Comparison of ENCODE assay signal across 8 cellular contexts in the genomic region with DNA sequence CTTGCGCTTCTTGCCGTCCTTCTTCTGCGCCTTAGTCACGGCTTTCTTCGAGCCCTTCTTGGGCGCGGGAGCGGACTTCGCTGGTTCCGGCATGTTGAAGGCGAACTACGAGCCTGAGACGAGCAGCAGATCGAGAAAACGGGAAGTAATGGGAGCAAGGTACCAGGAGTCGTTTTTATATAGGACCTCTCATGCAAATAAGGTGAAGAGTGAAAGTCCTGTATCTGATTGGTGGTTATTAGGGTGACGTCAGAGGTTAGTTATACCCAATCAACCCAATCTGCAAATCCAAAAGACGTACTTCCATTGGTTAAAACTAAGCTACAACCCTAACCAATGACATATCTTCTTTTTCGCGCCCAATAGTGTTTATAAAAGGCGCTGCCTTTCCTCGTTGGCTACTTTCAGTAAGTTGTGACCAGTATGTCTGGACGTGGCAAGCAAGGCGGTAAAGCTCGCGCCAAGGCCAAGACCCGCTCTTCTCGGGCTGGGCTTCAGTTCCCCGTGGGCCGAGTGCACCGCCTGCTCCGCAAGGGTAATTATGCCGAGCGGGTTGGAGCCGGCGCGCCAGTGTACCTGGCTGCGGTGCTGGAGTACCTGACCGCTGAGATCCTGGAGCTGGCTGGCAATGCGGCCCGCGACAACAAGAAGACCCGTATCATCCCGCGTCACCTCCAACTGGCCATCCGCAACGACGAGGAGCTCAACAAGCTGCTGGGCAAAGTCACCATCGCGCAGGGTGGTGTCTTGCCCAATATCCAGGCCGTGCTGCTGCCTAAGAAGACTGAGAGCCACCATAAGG.
DNase-seq lines count a peak whose midpoint lies in the region; ATAC-seq and TF ChIP-seq lines count a peak whose summit lies in the region.

No MANE protein-coding gene starts in this region.

- H3K4me2 ChIP-seq in osteoblast (ENCODE audit: insufficient read depth, low read length): peak overlapping the region; percentile 86

- peaks cover 26% of the 10 kb centered on the region for H3K4me1 Mint-ChIP-seq in HFFc6 (ENCODE audit: low read depth)
- H3K4me1 Mint-ChIP-seq in activated naive CD8-positive, alpha-beta T cell treated with anti-CD3 and anti-CD28 coated beads, Interleukin-2, amount 10 ng/mL, durations not matched to agents 7 days and 5 days: peaks cover 18% of the 10 kb centered on the region

- H3K27me3 ChIP-seq in osteoblast (ENCODE audit: insufficient read depth, low read length): no peaks in the 10 kb centered on the region
- no peaks in the 10 kb centered on the region for H3K27me3 ChIP-seq in upper lobe of left lung

- H3K4me1 ChIP-seq in osteoblast (ENCODE audit: insufficient read depth, low read length) (peaks cover 14% of the 10 kb centered on the region), upper lobe of left lung (peaks cover 10 to 27% (median 16%) of the 10 kb centered on the region in 4 donors)

- intact Hi-C loops in Right ventricle myocardium superior (cut with DNase I): no loop called here

- peak in 3 of 4 donors; percentile 94 to 98 (median 97) for TF ChIP-seq POLR2A in upper lobe of left lung (IDR thresholded peaks at IDR 0.05)

- H3K4me3 ChIP-seq in osteoblast (ENCODE audit: insufficient read depth, low read length): peak overlapping the region; percentile 84
- H3K4me3 ChIP-seq in upper lobe of left lung: peak overlapping the region; percentile 53 to 68 (median 58)

- H2AFZ ChIP-seq in osteoblast (ENCODE audit: low read length): peak overlapping the region; percentile 81

- no peaks in the 10 kb centered on the region for H3K27me3 Mint-ChIP-seq in HFFc6 (ENCODE audit: insufficient read depth)
- no peaks in the 10 kb centered on the region for H3K27me3 Mint-ChIP-seq in activated naive CD8-positive, alpha-beta T cell treated with anti-CD3 and anti-CD28 coated beads, Interleukin-2, amount 10 ng/mL, durations not matched to agents 7 days and 5 days

- no peaks in the 10 kb centered on the region for H3K9me3 Mint-ChIP-seq in HFFc6
- no peaks in the 10 kb centered on the region for H3K9me3 Mint-ChIP-seq in activated naive CD8-positive, alpha-beta T cell treated with anti-CD3 and anti-CD28 coated beads, Interleukin-2, amount 10 ng/mL, durations not matched to agents 7 days and 5 days

- no peaks in the 10 kb centered on the region for H4K20me1 ChIP-seq in osteoblast (ENCODE audit: insufficient read depth, low read length)

- DNase-seq in GM10266 (ENCODE audit: extremely low spot score) (peak; percentile 87), HFFc6 (peak; percentile 100), MV-4-11 (lab: John Stamatoyannopoulos, UW) (peak; percentile 100), SK-N-DZ (ENCODE audit: low spot score) (peak; percentile 96), Right ventricle myocardium superior (peak; percentile 83), osteoblast (ENCODE audit: insufficient read length, low spot score, missing footprints) (peak; percentile 97), upper lobe of left lung (peak; percentile 69 to 91)
- DNase-seq in activated naive CD8-positive, alpha-beta T cell treated with anti-CD3 and anti-CD28 coated beads, Interleukin-2, amount 10 ng/mL, durations not matched to agents 7 days and 5 days: peak; percentile 83

- peak in 1 of 4 donors; percentile 66 for TF ChIP-seq EP300 in upper lobe of left lung (IDR thresholded peaks at IDR 0.05)

- H3K27ac ChIP-seq in osteoblast (ENCODE audit: low read depth, low read length) (peak overlapping the region; percentile 89), upper lobe of left lung (peak overlapping the region; percentile 89 to 95 (median 94))

- H3K36me3 ChIP-seq in osteoblast (ENCODE audit: insufficient read depth, low read length): no peaks in the 10 kb centered on the region
- no peaks in the 10 kb centered on the region for H3K36me3 ChIP-seq in upper lobe of left lung

- WGBS in upper lobe of left lung, 2 donors: 0 to 3% methylated on average over 17 to 51 of the region's 51 CpGs

- H3K36me3 Mint-ChIP-seq in HFFc6 (ENCODE audit: low read depth): no peaks in the 10 kb centered on the region
- H3K36me3 Mint-ChIP-seq in activated naive CD8-positive, alpha-beta T cell treated with anti-CD3 and anti-CD28 coated beads, Interleukin-2, amount 10 ng/mL, durations not matched to agents 7 days and 5 days: peaks cover 5% of the 10 kb centered on the region

- POLR2A ChIA-PET in activated naive CD8-positive, alpha-beta T cell treated with anti-CD3 and anti-CD28 coated beads, Interleukin-2, amount 10 ng/mL, durations not matched to agents 7 days and 5 days (lab: Charles Lee): interaction anchor here (0.6 to 16.1 kb wide), 57 partner anchors 8 to 1777 kb away, joined by 3 to 888 read pairs (median 9); partner anchors contain the start of genes TRIM27 and ZNF184

- ATAC-seq in activated naive CD8-positive, alpha-beta T cell treated with anti-CD3 and anti-CD28 coated beads, Interleukin-2, amount 10 ng/mL, durations not matched to agents 7 days and 5 days (ENCODE audit: low read depth): peak; percentile 71
- ATAC-seq in Right ventricle myocardium superior (ENCODE audit: poor library complexity): peak; percentile 96
- ATAC-seq in upper lobe of left lung (ENCODE audit: low FRiP score in 2 of 2): peak; percentile 94 to 96

- peaks cover 17% of the 10 kb centered on the region for H3K79me2 ChIP-seq in osteoblast (ENCODE audit: insufficient read depth, low read length)

- H3K27ac Mint-ChIP-seq in HFFc6: no peak overlapping the region
- no peak overlapping the region for H3K27ac Mint-ChIP-seq in activated naive CD8-positive, alpha-beta T cell treated with anti-CD3 and anti-CD28 coated beads, Interleukin-2, amount 10 ng/mL, durations not matched to agents 7 days and 5 days

- TF ChIP-seq CTCF in GM10266 (IDR thresholded peaks at IDR 0.05; ENCODE audit: control insufficient read depth, insufficient read depth, low read depth, missing control alignments) (no peak), HFFc6 (IDR thresholded peaks at IDR 0.05) (no peak), osteoblast (IDR thresholded peaks at IDR 0.05; ENCODE audit: extremely low read depth, low read depth, low read length) (no peak), upper lobe of left lung (IDR thresholded peaks at IDR 0.05) (peak in 1 of 6 experiments; percentile 25)

- no peaks in the 10 kb centered on the region for H3K9me3 ChIP-seq in osteoblast (ENCODE audit: low read depth, low read length)
- no peaks in the 10 kb centered on the region for H3K9me3 ChIP-seq in upper lobe of left lung

- no peak overlapping the region for H3K4me3 Mint-ChIP-seq in HFFc6
- H3K4me3 Mint-ChIP-seq in activated naive CD8-positive, alpha-beta T cell treated with anti-CD3 and anti-CD28 coated beads, Interleukin-2, amount 10 ng/mL, durations not matched to agents 7 days and 5 days: no peak overlapping the region

Comparison
In these comparisons a context has a peak if more than half of its experiments do, and no peak if none do; other contexts are left out.
1. Peak in every context shown above with its lines: DNase-seq, ATAC-seq, H3K4me3 ChIP-seq and H3K27ac ChIP-seq.